In the genomic region with DNA sequence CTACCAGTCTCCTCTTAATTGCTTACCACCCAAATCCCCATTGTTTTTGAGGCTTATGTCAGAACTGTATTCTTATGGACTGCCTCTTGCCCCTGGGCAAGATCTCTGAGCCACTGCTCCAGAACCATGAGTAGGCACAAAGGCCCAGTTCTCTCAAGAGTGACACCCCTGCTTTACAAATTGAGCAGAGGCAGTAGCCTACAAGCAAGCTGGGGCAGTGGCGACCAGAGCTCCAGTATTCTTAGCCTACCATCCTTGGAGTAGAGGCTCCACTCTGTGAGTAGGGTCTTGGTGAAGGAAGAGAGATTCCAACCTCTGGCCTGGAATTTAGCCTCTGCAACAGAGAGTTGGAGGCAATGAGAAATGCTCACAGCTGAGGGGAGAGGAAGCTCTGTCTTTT, we compare ENCODE assay signal across 18 cellular contexts. TPM values are rescaled to one million over a fixed set of nuclear protein-coding genes. Genes with fewer than 3 reads are reported as not detected.
DNase-seq lines count a peak whose midpoint lies in the region; ATAC-seq and TF ChIP-seq lines count a peak whose summit lies in the region.
"Had no signal": no experiment of that assay in that cellular context is flagged by ENCODE, and none has a peak within 500 bp of the region (broad histone marks: within the 10 kb centered on the region; RNA-seq: fewer than 3 reads in every experiment).

No MANE protein-coding gene starts in this region.

- H3K4me3 Mint-ChIP-seq in WTC11 (no peak overlapping the region), neural crest cell (no peak overlapping the region)

- no peaks in the 10 kb centered on the region for H3K9me3 ChIP-seq in SK-N-SH

- DNase-seq in SK-N-SH, result no peak
- peak; percentile 41 for DNase-seq in ELF-1 (ENCODE audit: low read depth, low spot score)
- DNase-seq in WTC11 (ENCODE audit: low spot score), result no peak
- DNase-seq in neural crest cell (ENCODE audit: low read depth, low spot score), result no peak
- no peak for DNase-seq in stimulated activated CD4-positive, alpha-beta T cell treated with anti-CD3 and anti-CD28 coated beads, Interleukin-4, amount 100 ng/mL, for 4 hours
- no peak for DNase-seq in mucosa of gallbladder (ENCODE audit: low spot score)
- DNase-seq: 8988T, KBM-7, NCI-H1048, NCI-H146, NCI-H2107, NCI-H345, NCI-H526 treated with DMSO at 0.1 percent for 48 hours, SIG-M5 had no signal

- TF ChIP-seq CTCF in SK-N-SH (IDR thresholded peaks at IDR 0.05) (no peak), WTC11 (IDR thresholded peaks at IDR 0.05) (no peak), neural crest cell (conservative IDR thresholded peaks at IDR 0.05) (no peak)

- H3K4me2 ChIP-seq in SK-N-SH, result no peak overlapping the region

- WGBS in SK-N-SH (ENCODE audit: low lambda C conversion rate), result 100% methylated on average over 1 of the region's 1 CpG

- TF ChIP-seq EP300 in SK-N-SH (IDR thresholded peaks at IDR 0.05; ENCODE audit: borderline replicate concordance in 1 of 2, low read depth in 1 of 2, low read length in 1 of 2), result no peak

- H3K36me3 Mint-ChIP-seq in WTC11, result peaks cover 26% of the 10 kb centered on the region
- H3K36me3 Mint-ChIP-seq in neural crest cell (ENCODE audit: low read depth), result peaks cover 26% of the 10 kb centered on the region

- no peaks in the 10 kb centered on the region for H3K9me2 ChIP-seq in SK-N-SH

- H3K27ac ChIP-seq in SK-N-SH (ENCODE audit: low read depth in 2 of 2, low read length in 1 of 2), result no peak overlapping the region
- H3K27ac ChIP-seq: C4-2B had no signal

- H4K20me1 ChIP-seq in SK-N-SH (ENCODE audit: insufficient read depth), result no peaks in the 10 kb centered on the region

- no peak overlapping the region for H3K9ac ChIP-seq in SK-N-SH

- no peaks in the 10 kb centered on the region for H3K79me2 ChIP-seq in SK-N-SH (ENCODE audit: insufficient read depth)

- ATAC-seq in SK-N-SH treated with all-trans-retinoic acid at 6 μM for 48 hours (peak; percentile 25; the same call in 2 of the 3 replicates), WTC11 (peak; percentile 58), HG03045 (IDR thresholded peaks at IDR 0.05; ENCODE audit: unreplicated experiment) (no peak)
- ATAC-seq: HCT116 had no signal

- H3K4me3 ChIP-seq in SK-N-SH (ENCODE audit: low read depth in 2 of 2, low read length in 1 of 2), result no peak overlapping the region

- TF ChIP-seq RAD21 in SK-N-SH (IDR thresholded peaks at IDR 0.05; ENCODE audit: low read length), result no peak

- H3K4me1 ChIP-seq in SK-N-SH (ENCODE audit: control insufficient read depth in 1 of 2, insufficient read depth in 2 of 2, low read depth in 1 of 2, low read length in 1 of 2), result no peaks in the 10 kb centered on the region

- no peaks in the 10 kb centered on the region for H3K27me3 ChIP-seq in SK-N-SH (ENCODE audit: insufficient read depth)

- H3K27ac Mint-ChIP-seq in WTC11, result peak overlapping the region; percentile 79
- H3K27ac Mint-ChIP-seq in neural crest cell (ENCODE audit: unreplicated experiment), result peak overlapping the region; percentile 96

- peaks cover 34 to 44% of the 10 kb centered on the region in 2 experiments for H3K36me3 ChIP-seq in SK-N-SH (replicated peaks in 1 of 2; ENCODE audit: control insufficient read depth in 1 of 2, insufficient read depth in 2 of 2, low read length in 1 of 2)

- H3K27me3 Mint-ChIP-seq in WTC11 (ENCODE audit: low read depth), result no peaks in the 10 kb centered on the region
- H3K27me3 Mint-ChIP-seq in neural crest cell (ENCODE audit: low read depth), result no peaks in the 10 kb centered on the region

- POLR2A ChIA-PET in SK-N-SH (lab: Yijun Ruan, JAX) (interaction anchor here (0.6 kb wide), 1 partner anchor 22 kb away, joined by 3 read pairs; no protein-coding TSS in a partner anchor), WTC11 (lab: Charles Lee) (no interaction called here)

- CTCF ChIA-PET in SK-N-SH (lab: Yijun Ruan, JAX) (no interaction called here), WTC11 (lab: Charles Lee) (no interaction called here)

- H3K9me3 Mint-ChIP-seq in WTC11 (no peaks in the 10 kb centered on the region), neural crest cell (no peaks in the 10 kb centered on the region)

- H2AFZ ChIP-seq in SK-N-SH (ENCODE audit: low read depth), result no peak overlapping the region

- no peaks in the 10 kb centered on the region for H3K4me1 Mint-ChIP-seq in WTC11
- H3K4me1 Mint-ChIP-seq in neural crest cell, result no peaks in the 10 kb centered on the region

- H3F3A ChIP-seq in SK-N-SH (replicated peaks; ENCODE audit: insufficient read depth), result peaks cover 15% of the 10 kb centered on the region

TF ChIP-seq in SK-N-SH treated with all-trans-retinoic acid at 6 μM for 48 hours, 23 proteins besides CTCF, POLR2A, EP300 and RAD21 (continues in another document):
- TF ChIP-seq ESRRG (CRISPR knock-in tag; IDR thresholded peaks at IDR 0.05) (no peak), OSR1 (CRISPR knock-in tag; IDR thresholded peaks at IDR 0.05) (no peak), CSDC2 (CRISPR knock-in tag; IDR thresholded peaks at IDR 0.05) (no peak), ZC3H10 (CRISPR knock-in tag; IDR thresholded peaks at IDR 0.05) (no peak), TCF4 (CRISPR knock-in tag; IDR thresholded peaks at IDR 0.05; ENCODE audit: borderline replicate concordance) (no peak)
- TF ChIP-seq, protein P1, sequence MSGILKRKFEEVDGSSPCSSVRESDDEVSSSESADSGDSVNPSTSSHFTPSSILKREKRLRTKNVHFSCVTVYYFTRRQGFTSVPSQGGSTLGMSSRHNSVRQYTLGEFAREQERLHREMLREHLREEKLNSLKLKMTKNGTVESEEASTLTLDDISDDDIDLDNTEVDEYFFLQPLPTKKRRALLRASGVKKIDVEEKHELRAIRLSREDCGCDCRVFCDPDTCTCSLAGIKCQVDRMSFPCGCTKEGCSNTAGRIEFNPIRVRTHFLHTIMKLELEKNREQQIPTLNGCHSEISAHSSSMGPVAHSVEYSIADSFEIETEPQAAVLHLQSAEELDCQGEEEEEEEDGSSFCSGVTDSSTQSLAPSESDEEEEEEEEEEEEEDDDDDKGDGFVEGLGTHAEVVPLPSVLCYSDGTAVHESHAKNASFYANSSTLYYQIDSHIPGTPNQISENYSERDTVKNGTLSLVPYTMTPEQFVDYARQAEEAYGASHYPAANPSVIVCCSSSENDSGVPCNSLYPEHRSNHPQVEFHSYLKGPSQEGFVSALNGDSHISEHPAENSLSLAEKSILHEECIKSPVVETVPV (CRISPR knock-in tag; IDR thresholded peaks at IDR 0.05), result no peak

TF ChIP-seq in SK-N-SH, 30 proteins besides CTCF, POLR2A, EP300 and RAD21:
- TF ChIP-seq GATA2 (CRISPR knock-in tag; IDR thresholded peaks at IDR 0.05), result no peak
- no peak for TF ChIP-seq FOSL2 (IDR thresholded peaks at IDR 0.05; ENCODE audit: borderline replicate concordance, low read depth)

TF ChIP-seq in WTC11, 78 proteins besides CTCF, POLR2A, EP300 and RAD21 (continues in another document):
- no peak for TF ChIP-seq ZNF416 (CRISPR knock-in tag; IDR thresholded peaks at IDR 0.05)
- TF ChIP-seq, protein P2, sequence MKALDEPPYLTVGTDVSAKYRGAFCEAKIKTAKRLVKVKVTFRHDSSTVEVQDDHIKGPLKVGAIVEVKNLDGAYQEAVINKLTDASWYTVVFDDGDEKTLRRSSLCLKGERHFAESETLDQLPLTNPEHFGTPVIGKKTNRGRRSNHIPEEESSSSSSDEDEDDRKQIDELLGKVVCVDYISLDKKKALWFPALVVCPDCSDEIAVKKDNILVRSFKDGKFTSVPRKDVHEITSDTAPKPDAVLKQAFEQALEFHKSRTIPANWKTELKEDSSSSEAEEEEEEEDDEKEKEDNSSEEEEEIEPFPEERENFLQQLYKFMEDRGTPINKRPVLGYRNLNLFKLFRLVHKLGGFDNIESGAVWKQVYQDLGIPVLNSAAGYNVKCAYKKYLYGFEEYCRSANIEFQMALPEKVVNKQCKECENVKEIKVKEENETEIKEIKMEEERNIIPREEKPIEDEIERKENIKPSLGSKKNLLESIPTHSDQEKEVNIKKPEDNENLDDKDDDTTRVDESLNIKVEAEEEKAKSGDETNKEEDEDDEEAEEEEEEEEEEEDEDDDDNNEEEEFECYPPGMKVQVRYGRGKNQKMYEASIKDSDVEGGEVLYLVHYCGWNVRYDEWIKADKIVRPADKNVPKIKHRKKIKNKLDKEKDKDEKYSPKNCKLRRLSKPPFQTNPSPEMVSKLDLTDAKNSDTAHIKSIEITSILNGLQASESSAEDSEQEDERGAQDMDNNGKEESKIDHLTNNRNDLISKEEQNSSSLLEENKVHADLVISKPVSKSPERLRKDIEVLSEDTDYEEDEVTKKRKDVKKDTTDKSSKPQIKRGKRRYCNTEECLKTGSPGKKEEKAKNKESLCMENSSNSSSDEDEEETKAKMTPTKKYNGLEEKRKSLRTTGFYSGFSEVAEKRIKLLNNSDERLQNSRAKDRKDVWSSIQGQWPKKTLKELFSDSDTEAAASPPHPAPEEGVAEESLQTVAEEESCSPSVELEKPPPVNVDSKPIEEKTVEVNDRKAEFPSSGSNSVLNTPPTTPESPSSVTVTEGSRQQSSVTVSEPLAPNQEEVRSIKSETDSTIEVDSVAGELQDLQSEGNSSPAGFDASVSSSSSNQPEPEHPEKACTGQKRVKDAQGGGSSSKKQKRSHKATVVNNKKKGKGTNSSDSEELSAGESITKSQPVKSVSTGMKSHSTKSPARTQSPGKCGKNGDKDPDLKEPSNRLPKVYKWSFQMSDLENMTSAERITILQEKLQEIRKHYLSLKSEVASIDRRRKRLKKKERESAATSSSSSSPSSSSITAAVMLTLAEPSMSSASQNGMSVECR (CRISPR knock-in tag; IDR thresholded peaks at IDR 0.05; ENCODE audit: borderline replicate concordance), result no peak
- TF ChIP-seq, protein P3, sequence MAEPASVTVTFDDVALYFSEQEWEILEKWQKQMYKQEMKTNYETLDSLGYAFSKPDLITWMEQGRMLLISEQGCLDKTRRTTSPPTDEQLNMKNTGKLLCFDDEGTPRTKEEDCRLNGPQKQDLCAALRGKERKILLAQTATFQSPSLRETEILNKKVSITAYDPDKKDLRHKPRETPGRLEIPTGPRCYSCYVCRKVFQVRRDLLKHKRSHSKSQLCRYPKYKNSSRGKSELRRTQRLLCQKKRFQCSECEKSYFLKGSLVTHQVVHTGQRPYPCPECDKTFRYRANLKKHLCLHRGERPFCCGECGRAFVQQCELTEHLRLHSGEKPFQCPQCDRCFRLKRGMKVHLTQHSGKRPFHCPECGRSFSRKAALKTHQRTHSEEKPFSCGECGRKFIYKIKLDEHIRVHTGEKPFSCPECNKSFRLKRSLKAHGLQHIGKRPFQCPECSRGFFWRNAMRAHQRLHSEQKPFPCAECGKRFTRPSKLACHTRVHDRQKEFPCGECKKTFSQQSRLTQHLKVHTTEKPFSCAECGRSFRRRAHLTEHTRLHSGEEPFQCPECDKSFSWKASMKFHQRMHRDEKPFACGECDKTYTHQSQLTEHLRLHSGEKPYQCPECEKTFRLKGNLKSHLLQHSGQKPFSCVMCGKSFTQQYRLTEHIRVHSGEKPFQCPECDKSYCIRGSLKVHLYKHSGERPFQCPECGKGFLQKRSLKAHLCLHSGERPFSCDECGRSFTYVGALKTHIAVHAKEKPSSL (CRISPR knock-in tag; conservative IDR thresholded peaks at IDR 0.05), result no peak

RNA-seq across cellular contexts. Expression of a gene that starts 36.5 kb away (rescaled TPM):
- 25.6 and 37.4 TPM in 2 replicates for polyA plus RNA-seq in SK-N-SH (2012; rRNA removed)
- 31.5 and 35.6 TPM in 2 replicates for polyA plus RNA-seq in SK-N-SH (2012; cell fraction: cytosol; rRNA removed)
- 40.2 and 84.1 TPM in 2 replicates for polyA plus RNA-seq in SK-N-SH (2012; cell fraction: nucleus; rRNA removed)
- total RNA-seq in WTC11 (2021), result 59.0 to 68.3 TPM (median 64.8 TPM) in 3 replicates
- total RNA-seq in neural crest cell, result 53.2 and 54.7 TPM in 2 replicates
- total RNA-seq in mucosa of gallbladder, result 18.8 TPM
